ENCODE assay signal across 8 cellular contexts in the genomic region with DNA sequence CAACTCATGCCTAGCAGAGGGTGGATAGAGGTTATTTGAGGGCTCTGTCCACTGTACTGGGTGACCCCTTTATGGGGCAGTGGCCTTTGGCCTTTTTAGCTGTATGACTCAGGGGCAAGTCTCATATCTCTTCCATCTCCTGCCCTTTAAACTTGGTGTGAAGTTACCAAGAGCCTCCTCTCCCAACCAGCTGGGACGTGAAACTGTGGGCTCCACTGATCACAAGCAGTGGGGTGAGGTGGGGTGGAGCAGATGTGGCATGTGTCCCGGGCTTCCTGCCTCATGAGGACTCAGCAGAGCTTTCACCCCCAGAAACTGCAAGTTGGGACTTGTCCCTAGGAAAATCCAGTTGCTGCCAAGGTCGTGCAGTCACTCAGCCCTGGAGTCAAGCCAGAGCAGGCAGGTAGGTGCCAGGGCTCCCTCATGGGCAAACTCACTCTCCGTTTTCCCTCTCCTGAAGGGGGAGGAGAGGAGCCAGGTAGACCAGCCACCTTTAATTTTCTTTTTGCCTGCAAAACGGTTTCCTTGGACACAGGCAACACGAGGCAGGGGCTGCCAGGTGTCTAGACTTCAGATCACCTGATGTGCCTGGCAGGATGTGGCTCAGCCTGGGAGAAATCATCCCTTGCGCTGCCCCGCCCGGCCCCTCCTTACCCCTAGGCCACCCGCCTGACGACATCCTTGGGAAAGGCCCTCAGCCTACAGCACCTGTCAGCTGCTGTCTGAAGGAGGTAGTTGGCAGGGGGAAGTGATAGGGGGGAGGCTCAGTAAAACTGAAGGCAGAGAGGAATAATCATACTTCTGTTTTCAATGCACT. TPM values are rescaled to one million over a fixed set of nuclear protein-coding genes. Genes with fewer than 3 reads are reported as not detected.
DNase-seq lines count a peak whose midpoint lies in the region; ATAC-seq and TF ChIP-seq lines count a peak whose summit lies in the region.

No MANE protein-coding gene starts in this region.

- peaks cover 30% of the 10 kb centered on the region for H3K36me3 ChIP-seq in DND-41 (ENCODE audit: insufficient read depth, low read length)

- no peak overlapping the region for H2AFZ ChIP-seq in DND-41 (ENCODE audit: low read depth, low read length)

- no peak overlapping the region for H3K4me3 ChIP-seq in DND-41 (ENCODE audit: low read depth in 1 of 2, low read length in 2 of 2)

- peaks cover 34% of the 10 kb centered on the region for H3K27me3 ChIP-seq in DND-41 (ENCODE audit: insufficient read depth, low read length, poor library complexity)

- DNase-seq in DND-41: peak; percentile 83
- DNase-seq in NOMO-1 treated with dmso at 0.1 percent for 144 hours (lab: John Stamatoyannopoulos, UW; ENCODE audit: unreplicated experiment): peak; percentile 45
- DNase-seq in iris pigment epithelial cell (ENCODE audit: low read depth): peak; percentile 31
- peak; percentile 41 to 67 (median 50) for DNase-seq in stimulated activated CD4-positive, alpha-beta T cell treated with anti-CD3 and anti-CD28 coated beads, TNF-alpha, amount 100 ng/mL, for 1 hour (ENCODE audit: low read depth in 3 of 3, low spot score in 1 of 3)

- no peak for TF ChIP-seq CTCF in DND-41 (IDR thresholded peaks at IDR 0.05; ENCODE audit: borderline replicate concordance, extremely low read depth, low read length, poor library complexity, severe bottlenecking)

- H3K79me2 ChIP-seq in DND-41 (ENCODE audit: insufficient read depth, low read length): peaks cover 23% of the 10 kb centered on the region

- peak overlapping the region; percentile 75 for H3K27ac Mint-ChIP-seq in activated T-helper 17 cell treated with anti-CD3 and anti-CD28 coated beads, Interleukin-2, amount 50 U/mL, for 72 hours

- H3K27ac ChIP-seq in DND-41 (ENCODE audit: low read length): peak overlapping the region; percentile 82

- no peaks in the 10 kb centered on the region for H3K27me3 Mint-ChIP-seq in activated T-helper 17 cell treated with anti-CD3 and anti-CD28 coated beads, Interleukin-2, amount 50 U/mL, for 72 hours

- H3K9me3 ChIP-seq in DND-41 (ENCODE audit: insufficient read depth, low read length, severe bottlenecking): no peaks in the 10 kb centered on the region

- H3K9ac ChIP-seq in DND-41 (ENCODE audit: low read depth, low read length): peak overlapping the region; percentile 35

- peak overlapping the region; percentile 94 for H3K4me3 Mint-ChIP-seq in activated T-helper 17 cell treated with anti-CD3 and anti-CD28 coated beads, Interleukin-2, amount 50 U/mL, for 72 hours

- peaks cover 9% of the 10 kb centered on the region for H4K20me1 ChIP-seq in DND-41 (ENCODE audit: insufficient read depth, low read length)

- H3K36me3 Mint-ChIP-seq in activated T-helper 17 cell treated with anti-CD3 and anti-CD28 coated beads, Interleukin-2, amount 50 U/mL, for 72 hours (ENCODE audit: low read depth): peaks cover 94% of the 10 kb centered on the region

- no peaks in the 10 kb centered on the region for H3K9me3 Mint-ChIP-seq in activated T-helper 17 cell treated with anti-CD3 and anti-CD28 coated beads, Interleukin-2, amount 50 U/mL, for 72 hours

- H3K4me1 ChIP-seq in DND-41 (ENCODE audit: insufficient read depth, low read length): peaks cover 67% of the 10 kb centered on the region

- ATAC-seq in DND-41 (ENCODE audit: insufficient read depth, low read depth) (peak; percentile 48), HG03354 (IDR thresholded peaks at IDR 0.05; ENCODE audit: poor library complexity, severe bottlenecking, unreplicated experiment) (peak; percentile 33), GM18519 (IDR thresholded peaks at IDR 0.05; ENCODE audit: low FRiP score, unreplicated experiment) (no peak), HG02884 (IDR thresholded peaks at IDR 0.05; ENCODE audit: unreplicated experiment) (no peak)
- peak; percentile 31 for ATAC-seq in activated T-helper 17 cell treated with anti-CD3 and anti-CD28 coated beads, Interleukin-2, amount 50 U/mL, for 72 hours (replicated peaks)

- H3K4me1 Mint-ChIP-seq in activated T-helper 17 cell treated with anti-CD3 and anti-CD28 coated beads, Interleukin-2, amount 50 U/mL, for 72 hours: peaks cover 12% of the 10 kb centered on the region

- H3K4me2 ChIP-seq in DND-41 (ENCODE audit: insufficient read depth, low read length): peak overlapping the region; percentile 40

RNA-seq across cellular contexts. Expression of a gene that starts 4.0 kb away (rescaled TPM):
- total RNA-seq in activated T-helper 17 cell treated with anti-CD3 and anti-CD28 coated beads, Interleukin-2, amount 50 U/mL, for 72 hours: 100 to 1,000 TPM; 149 to 164 TPM

RNA-seq across cellular contexts. Expression of a gene that starts 15.1 kb away (rescaled TPM):
- total RNA-seq in activated T-helper 17 cell treated with anti-CD3 and anti-CD28 coated beads, Interleukin-2, amount 50 U/mL, for 72 hours: under 1 TPM; 0.11 to 0.32 TPM

Comparison
In these comparisons a context has a peak if more than half of its experiments do, and no peak if none do; other contexts are left out.
1. ATAC-seq: peak in DND-41 (single experiment), HG03354 (single experiment) and activated T-helper 17 cell treated with anti-CD3 and anti-CD28 coated beads, Interleukin-2, amount 50 U/mL, for 72 hours (single experiment); none in GM18519 (single experiment) and HG02884 (single experiment).
2. DNase-seq: peak in every context shown above with its lines; median percentile 83 in DND-41; 50 in stimulated activated CD4-positive, alpha-beta T cell treated with anti-CD3 and anti-CD28 coated beads, TNF-alpha, amount 100 ng/mL, for 1 hour; 45 in NOMO-1 treated with dmso at 0.1 percent for 144 hours; 31 in iris pigment epithelial cell.